14 cellular contexts compared by ENCODE assay signal in the genomic region with DNA sequence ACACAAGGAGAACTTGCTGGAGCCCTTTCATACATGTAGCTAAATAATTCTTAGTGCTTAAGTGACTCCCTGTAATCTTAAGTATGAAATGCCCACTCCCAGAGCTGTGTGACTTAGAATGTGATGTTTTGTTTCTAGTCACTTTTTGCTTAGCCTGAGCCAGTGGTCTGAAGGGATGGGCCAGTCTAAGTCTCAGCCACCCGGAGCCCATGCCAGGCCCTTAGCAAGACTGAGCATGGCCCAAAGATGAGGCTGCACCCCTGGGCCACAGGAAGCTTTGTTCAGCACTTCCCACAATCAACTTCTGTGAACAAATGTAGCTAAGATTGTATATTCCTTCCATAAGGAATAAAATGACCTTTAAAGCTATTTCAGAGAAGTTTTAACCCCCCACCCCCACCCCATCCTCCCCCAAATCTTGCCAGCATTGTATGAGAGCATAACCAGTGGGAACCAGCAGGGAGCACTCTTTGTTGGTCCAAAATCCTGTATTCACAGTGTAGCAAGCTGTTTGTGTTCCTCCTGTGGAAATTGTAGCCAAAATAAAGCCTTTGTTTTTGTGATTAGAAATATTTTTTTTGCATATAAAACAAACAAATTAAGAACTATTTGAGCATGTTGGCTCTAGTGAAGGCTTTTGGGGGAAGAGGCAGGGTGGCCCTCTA.
DNase-seq lines count a peak whose midpoint lies in the region; ATAC-seq and TF ChIP-seq lines count a peak whose summit lies in the region.
"Had no signal": no experiment of that assay in that cellular context is flagged by ENCODE, and none has a peak within 500 bp of the region (broad histone marks: within the 10 kb centered on the region; RNA-seq: fewer than 3 reads in every experiment).

No MANE protein-coding gene starts in this region.

- H3K27ac Mint-ChIP-seq in CD14-positive monocyte, result peak overlapping the region in 1 of 7 donors; percentile 43
- no peak overlapping the region for H3K27ac Mint-ChIP-seq in activated T-cell treated with anti-CD3 and anti-CD28 coated beads, Interleukin-2, amount 50 U/mL, for 24 hours
- H3K27ac Mint-ChIP-seq: mesothelial cell of epicardium had no signal

- H3K9me3 ChIP-seq in BE2C (no peaks in the 10 kb centered on the region), Loucy (ENCODE audit: insufficient read depth, low read depth, low read length) (no peaks in the 10 kb centered on the region), aorta (ENCODE audit: control insufficient read depth, low read length) (no peaks in the 10 kb centered on the region)

- no peaks in the 10 kb centered on the region for H3F3A ChIP-seq in Loucy (ENCODE audit: low read depth)

- H3K4me1 ChIP-seq in BE2C (no peaks in the 10 kb centered on the region), Loucy (ENCODE audit: insufficient read depth, low read length, poor library complexity, severe bottlenecking) (no peaks in the 10 kb centered on the region), aorta (ENCODE audit: control insufficient read depth in 1 of 2, insufficient read depth in 2 of 2, low read length in 2 of 2) (no peaks in the 10 kb centered on the region)

- H4K20me1 ChIP-seq in Loucy (ENCODE audit: insufficient read depth, low read length, poor library complexity, severe bottlenecking), result peaks cover 3% of the 10 kb centered on the region

- no peak overlapping the region for H3K4me3 ChIP-seq in BE2C (ENCODE audit: low read depth, low read length)
- no peak overlapping the region for H3K4me3 ChIP-seq in Loucy (ENCODE audit: low read length, poor library complexity, severe bottlenecking)
- no peak overlapping the region for H3K4me3 ChIP-seq in aorta (ENCODE audit: low read length in 2 of 2)

- H3K27ac ChIP-seq in aorta (ENCODE audit: low read depth in 1 of 2, low read length in 2 of 2), result no peak overlapping the region

- no peaks in the 10 kb centered on the region for H3K4me1 Mint-ChIP-seq in CD14-positive monocyte
- H3K4me1 Mint-ChIP-seq in activated T-cell treated with anti-CD3 and anti-CD28 coated beads, Interleukin-2, amount 50 U/mL, for 24 hours (ENCODE audit: low read depth), result no peaks in the 10 kb centered on the region
- H3K4me1 Mint-ChIP-seq: central memory CD8-positive, alpha-beta T cell; mesothelial cell of epicardium had no signal

- H3K9me2 ChIP-seq in Loucy (replicated peaks; ENCODE audit: low read depth, low read length), result no peaks in the 10 kb centered on the region

- DNase-seq in BE2C (no peak), cerebellum (ENCODE audit: low spot score) (peak; percentile 24), midbrain (lab: John Stamatoyannopoulos, UW) (peak; percentile 7), aorta (no peak), CD14-positive monocyte (ENCODE audit: low spot score) (no peak)
- DNase-seq in activated T-cell treated with anti-CD3 and anti-CD28 coated beads, Interleukin-2, amount 50 U/mL, for 24 hours, result no peak
- DNase-seq: DMS79; GOT3; NCI-H1048; stimulated activated CD4-positive, alpha-beta T cell treated with anti-CD3 and anti-CD28 coated beads, Interleukin-12 subunit alpha, Interleukin-12 subunit beta, amount 100 ng/mL, for 4 hours had no signal

- H3K4me3 Mint-ChIP-seq in CD14-positive monocyte, result no peak overlapping the region
- no peak overlapping the region for H3K4me3 Mint-ChIP-seq in activated T-cell treated with anti-CD3 and anti-CD28 coated beads, Interleukin-2, amount 50 U/mL, for 24 hours
- H3K4me3 Mint-ChIP-seq: central memory CD8-positive, alpha-beta T cell; mesothelial cell of epicardium had no signal

- H3K9ac ChIP-seq in Loucy (ENCODE audit: low read depth, low read length, poor library complexity, severe bottlenecking), result no peak overlapping the region

- H3K36me3 ChIP-seq in BE2C (peaks cover 88% of the 10 kb centered on the region), Loucy (ENCODE audit: insufficient read depth, low read length) (peaks cover 99% of the 10 kb centered on the region), aorta (ENCODE audit: control insufficient read depth in 1 of 2, insufficient read depth in 2 of 2, low read length in 1 of 2) (peaks cover 5 to 16% of the 10 kb centered on the region in 2 donors)

- H2AFZ ChIP-seq in Loucy (ENCODE audit: low read length), result no peak overlapping the region

- peaks cover 91 to 95% of the 10 kb centered on the region in 2 donors for H3K36me3 Mint-ChIP-seq in CD14-positive monocyte
- peaks cover 99% of the 10 kb centered on the region for H3K36me3 Mint-ChIP-seq in activated T-cell treated with anti-CD3 and anti-CD28 coated beads, Interleukin-2, amount 50 U/mL, for 24 hours (ENCODE audit: low read depth)

- intact Hi-C loops in aorta (cut with DNase I), result no loop called here
- intact Hi-C loops in CD14-positive monocyte (cut with micrococcal nuclease), result loop anchor here in 1 of 2 donors (10.0 kb wide), 1 partner anchor 184 kb away; no protein-coding TSS in a partner anchor

- 44 to 52% methylated on average over 1 of the region's 1 CpG for WGBS in aorta, 2 donors

- no peaks in the 10 kb centered on the region for H3K79me2 ChIP-seq in Loucy (ENCODE audit: insufficient read depth, low read length)

- H3K27me3 ChIP-seq in BE2C, result no peaks in the 10 kb centered on the region
- H3K27me3 ChIP-seq in Loucy (ENCODE audit: insufficient read depth, low read length, poor library complexity, severe bottlenecking), result no peaks in the 10 kb centered on the region
- H3K27me3 ChIP-seq in aorta (ENCODE audit: control insufficient read depth in 1 of 2, insufficient read depth in 2 of 2, low read length in 1 of 2), result no peaks in the 10 kb centered on the region

- ATAC-seq in GM19395 (IDR thresholded peaks at IDR 0.05; ENCODE audit: unreplicated experiment), result no peak
- ATAC-seq in aorta (ENCODE audit: low FRiP score), result no peak

- peak; percentile 61 for TF ChIP-seq CTCF in BE2C (IDR thresholded peaks at IDR 0.05; ENCODE audit: low read depth, low read length)
- peak; percentile 44 for TF ChIP-seq CTCF in Loucy (conservative IDR thresholded peaks at IDR 0.05; ENCODE audit: low read length)
- TF ChIP-seq CTCF in CD14-positive monocyte (IDR thresholded peaks at IDR 0.05), result no peak

- H3K27me3 Mint-ChIP-seq in CD14-positive monocyte (ENCODE audit: low read depth in 3 of 3), result no peaks in the 10 kb centered on the region
- no peaks in the 10 kb centered on the region for H3K27me3 Mint-ChIP-seq in activated T-cell treated with anti-CD3 and anti-CD28 coated beads, Interleukin-2, amount 50 U/mL, for 24 hours
- H3K27me3 Mint-ChIP-seq: central memory CD8-positive, alpha-beta T cell had no signal

- no peak overlapping the region for H3K4me2 ChIP-seq in Loucy (ENCODE audit: low read depth, low read length, poor library complexity, severe bottlenecking)

- H3K9me3 Mint-ChIP-seq in CD14-positive monocyte, result no peaks in the 10 kb centered on the region
- H3K9me3 Mint-ChIP-seq in activated T-cell treated with anti-CD3 and anti-CD28 coated beads, Interleukin-2, amount 50 U/mL, for 24 hours, result no peaks in the 10 kb centered on the region
- H3K9me3 Mint-ChIP-seq: central memory CD8-positive, alpha-beta T cell; mesothelial cell of epicardium had no signal

Comparison
In these comparisons a context has a peak if more than half of its experiments do, and no peak if none do; other contexts are left out.
1. DNase-seq: peak in cerebellum (single experiment) and midbrain (single experiment); none in BE2C (single experiment), aorta (0 of 2), CD14-positive monocyte (single experiment) and activated T-cell treated with anti-CD3 and anti-CD28 coated beads, Interleukin-2, amount 50 U/mL, for 24 hours (single experiment).